ENCODE assay signal across 19 cellular contexts in the genomic region with DNA sequence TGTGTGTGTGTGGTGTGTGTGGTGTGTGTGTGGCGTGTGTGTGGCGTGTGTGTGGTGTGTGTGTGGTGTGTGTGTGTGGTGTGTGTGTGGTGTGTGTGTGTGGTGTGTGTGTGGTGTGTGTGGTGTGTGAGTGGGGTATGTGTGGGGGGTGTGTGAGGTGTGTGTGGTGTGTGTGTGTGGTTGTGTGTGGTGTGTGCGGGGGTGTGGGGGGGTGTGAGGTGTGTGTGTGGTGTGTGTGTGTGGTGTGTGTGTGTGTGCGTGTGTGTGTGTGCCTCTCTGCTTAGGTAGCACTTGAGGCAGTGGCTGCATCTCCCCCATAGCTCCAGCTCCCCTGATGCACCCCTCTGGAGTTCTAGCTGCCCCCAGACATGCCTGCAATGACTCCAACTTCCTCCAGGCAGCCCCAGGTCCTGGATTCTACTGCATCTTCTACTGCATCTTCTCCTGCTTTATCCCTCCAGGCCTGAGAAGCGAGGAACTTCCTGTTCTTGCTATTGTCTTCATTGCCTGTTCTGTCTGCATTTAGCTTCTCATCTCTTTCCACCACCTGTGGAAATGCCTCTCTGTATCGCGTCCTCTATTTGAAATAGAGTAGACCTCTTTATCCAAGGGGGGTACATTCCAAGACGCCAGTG. TPM values are rescaled to one million over a fixed set of nuclear protein-coding genes. Genes with fewer than 3 reads are reported as not detected.
DNase-seq lines count a peak whose midpoint lies in the region; ATAC-seq, FAIRE-seq and TF ChIP-seq lines count a peak whose summit lies in the region.
"Had no signal": no experiment of that assay in that cellular context is flagged by ENCODE, and none has a peak within 500 bp of the region (broad histone marks: within the 10 kb centered on the region; RNA-seq: fewer than 3 reads in every experiment).

No MANE protein-coding gene starts in this region.

- no peak overlapping the region for H3K9ac ChIP-seq in endothelial cell of umbilical vein (replicated peaks; ENCODE audit: extremely low read depth, insufficient read depth, low read length)

- H3K4me3 ChIP-seq in breast epithelium (no peak overlapping the region), endothelial cell of umbilical vein (replicated peaks in 1 of 3; ENCODE audit: insufficient read depth in 1 of 3, low read depth in 1 of 3, low read length in 3 of 3) (no peak overlapping the region), H7 (ENCODE audit: insufficient read depth, low read depth, low read length) (no peak overlapping the region)
- H3K4me3 ChIP-seq: left lung, pancreas, SK-N-MC, skin epidermis, tibial nerve had no signal

- TF ChIP-seq CTCF in MCF 10A (IDR thresholded peaks at IDR 0.05; ENCODE audit: unreplicated experiment) (no peak), breast epithelium (IDR thresholded peaks at IDR 0.05) (no peak), RWPE1 (conservative IDR thresholded peaks at IDR 0.05; ENCODE audit: low read depth) (no peak), endothelial cell of umbilical vein (IDR thresholded peaks at IDR 0.05; ENCODE audit: extremely low read depth in 1 of 2, insufficient read depth in 1 of 2, low read depth in 1 of 2, low read length in 2 of 2) (no peak)

- dilution Hi-C loops in endothelial cell of umbilical vein (cut with MboI; ENCODE audit: extremely low pct_ligation_motif_present, low sequenced_read_pairs): no loop called here

- POLR2A ChIA-PET in MCF 10A (lab: Yijun Ruan, JAX) (interaction anchor here (0.6 to 2.2 kb wide), 4 partner anchors 9 to 337 kb away, joined by 3 to 8 read pairs (median 4); no protein-coding TSS in a partner anchor), RWPE1 (lab: Yijun Ruan, JAX; ENCODE audit: low non-redundant PET) (no interaction called here), endothelial cell of umbilical vein (lab: Charles Lee) (interaction anchor here (1.6 kb wide), 1 partner anchor 36 kb away, joined by 3 read pairs; no protein-coding TSS in a partner anchor)

- H3K36me3 Mint-ChIP-seq in MCF 10A (ENCODE audit: insufficient read depth, unreplicated experiment): peaks cover 4% of the 10 kb centered on the region

- no peak for DNase-seq in MCF 10A (ENCODE audit: unreplicated experiment)
- DNase-seq in breast epithelium (ENCODE audit: low spot score in 2 of 2): no peak
- DNase-seq in RWPE1 (ENCODE audit: low spot score): no peak
- DNase-seq in endothelial cell of umbilical vein (ENCODE audit: low read depth, low spot score): no peak
- DNase-seq in urothelium cell line (ENCODE audit: low spot score): no peak
- DNase-seq in H7: no peak
- no peak for DNase-seq in anterior cingulate cortex (lab: John Stamatoyannopoulos, UW)
- DNase-seq: activated CD4-positive, alpha-beta T cell treated with anti-CD3 and anti-CD28 coated beads, Interleukin-2, amount 50 U/mL, for 48 hours; activated T-cell treated with anti-CD3 and anti-CD28 coated beads, Interleukin-2, amount 50 U/mL, for 4 hours; left lung; NCI-H1436 treated with DMSO at 0.1 percent for 48 hours; NCI-H446; pancreas had no signal

- H3K27me3 Mint-ChIP-seq in MCF 10A (ENCODE audit: insufficient read depth, unreplicated experiment): no peaks in the 10 kb centered on the region

- no peaks in the 10 kb centered on the region for H4K20me1 ChIP-seq in endothelial cell of umbilical vein (replicated peaks; ENCODE audit: control insufficient read depth, extremely low read depth, insufficient read depth, low read length)

- peak overlapping the region; percentile 99 for H3K27ac Mint-ChIP-seq in MCF 10A (ENCODE audit: low read depth, unreplicated experiment)

- CTCF ChIA-PET in MCF 10A (lab: Yijun Ruan, JAX) (interaction anchor here (0.6 to 1.0 kb wide), 3 partner anchors 44 to 268 kb away, joined by 3 to 4 read pairs (median 3); no protein-coding TSS in a partner anchor), RWPE1 (lab: Yijun Ruan, JAX) (interaction anchor here (1.3 kb wide), 1 partner anchor 48 kb away, joined by 4 read pairs; no protein-coding TSS in a partner anchor), endothelial cell of umbilical vein (lab: Charles Lee) (interaction anchor here (1.0 to 3.1 kb wide), 8 partner anchors 10 to 107 kb away, joined by 3 to 19 read pairs (median 6); no protein-coding TSS in a partner anchor)

- H2AFZ ChIP-seq in endothelial cell of umbilical vein (ENCODE audit: low read depth, low read length): peak overlapping the region; percentile 35

- H3K9me3 Mint-ChIP-seq in MCF 10A (ENCODE audit: unreplicated experiment): no peaks in the 10 kb centered on the region
- H3K9me3 Mint-ChIP-seq: activated T-cell treated with anti-CD3 and anti-CD28 coated beads, Interleukin-2, amount 50 U/mL, for 4 hours had no signal

- H3K27ac ChIP-seq in breast epithelium: no peak overlapping the region
- H3K27ac ChIP-seq in RWPE1: peak overlapping the region; percentile 65
- H3K27ac ChIP-seq in endothelial cell of umbilical vein (ENCODE audit: insufficient read depth, low read depth, low read length): peak overlapping the region; percentile 59
- H3K27ac ChIP-seq: foreskin keratinocyte, HL-60, pancreas, SK-N-MC, tibial nerve had no signal

- no peaks in the 10 kb centered on the region for H3K79me2 ChIP-seq in endothelial cell of umbilical vein (ENCODE audit: control insufficient read depth, insufficient read depth, low read length)

- no peak overlapping the region for H3K4me3 Mint-ChIP-seq in MCF 10A (ENCODE audit: unreplicated experiment)
- H3K4me3 Mint-ChIP-seq: activated T-cell treated with anti-CD3 and anti-CD28 coated beads, Interleukin-2, amount 50 U/mL, for 4 hours had no signal

- ATAC-seq in GM21717 (IDR thresholded peaks at IDR 0.05; ENCODE audit: unreplicated experiment): no peak
- ATAC-seq: activated T-cell treated with anti-CD3 and anti-CD28 coated beads, Interleukin-2, amount 50 U/mL, for 4 hours; pancreas had no signal

- H3K27me3 ChIP-seq in breast epithelium: no peaks in the 10 kb centered on the region
- no peaks in the 10 kb centered on the region for H3K27me3 ChIP-seq in endothelial cell of umbilical vein (ENCODE audit: control insufficient read depth in 2 of 2, insufficient read depth in 2 of 2, low read length in 2 of 2)
- H3K27me3 ChIP-seq in H7 (ENCODE audit: control insufficient read depth, insufficient read depth, low read length): no peaks in the 10 kb centered on the region
- H3K27me3 ChIP-seq: foreskin keratinocyte, left lung, pancreas, tibial nerve had no signal

- intact Hi-C loops in MCF 10A (cut with micrococcal nuclease) (loop anchor here (2.0 kb wide), 1 partner anchor 44 kb away; no protein-coding TSS in a partner anchor), breast epithelium (cut with DNase I; ENCODE audit: low total_unique reads) (no loop called here), endothelial cell of umbilical vein (cut with micrococcal nuclease) (no loop called here)

- H3K9me3 ChIP-seq in breast epithelium: no peaks in the 10 kb centered on the region
- H3K9me3 ChIP-seq in endothelial cell of umbilical vein (replicated peaks; ENCODE audit: control insufficient read depth, insufficient read depth, low read length): no peaks in the 10 kb centered on the region
- H3K9me3 ChIP-seq: left lung, pancreas, tibial nerve had no signal

- no peak overlapping the region for H3K4me2 ChIP-seq in endothelial cell of umbilical vein (ENCODE audit: insufficient read depth, low read length)

- BruUV-seq in MCF 10A (replicated peaks; lab: Mats Ljungman, UMichigan): TSS peak; percentile 99
- TSS peak; percentile 89 for BruUV-seq in endothelial cell of umbilical vein (replicated peaks; lab: Mats Ljungman, UMichigan)

- TF ChIP-seq POLR2A in breast epithelium (IDR thresholded peaks at IDR 0.05) (no peak), endothelial cell of umbilical vein (IDR thresholded peaks at IDR 0.05; ENCODE audit: low read depth, low read length) (no peak)

- no peaks in the 10 kb centered on the region for H3K9me1 ChIP-seq in endothelial cell of umbilical vein (replicated peaks; ENCODE audit: control insufficient read depth, extremely low read depth, insufficient read depth, low read length)

- FAIRE-seq in endothelial cell of umbilical vein (lab: Jason Lieb, UNC) (peak; percentile 4), urothelium cell line (lab: Jason Lieb, UNC) (peak; percentile 100)
- FAIRE-seq: pancreas had no signal

- no peaks in the 10 kb centered on the region for H3K4me1 ChIP-seq in breast epithelium
- H3K4me1 ChIP-seq in endothelial cell of umbilical vein (ENCODE audit: control insufficient read depth, extremely low read depth, insufficient read depth, low read length): peaks cover 15% of the 10 kb centered on the region
- H3K4me1 ChIP-seq: left lung, pancreas had no signal

- H3K4me1 Mint-ChIP-seq in MCF 10A (ENCODE audit: insufficient read depth, unreplicated experiment): peaks cover 36% of the 10 kb centered on the region

- H3K36me3 ChIP-seq in breast epithelium: no peaks in the 10 kb centered on the region
- no peaks in the 10 kb centered on the region for H3K36me3 ChIP-seq in endothelial cell of umbilical vein (ENCODE audit: control insufficient read depth in 2 of 2, extremely low read depth in 1 of 2, insufficient read depth in 2 of 2, low read length in 2 of 2)
- H3K36me3 ChIP-seq in H7 (replicated peaks; ENCODE audit: control insufficient read depth, insufficient read depth, low read length): no peaks in the 10 kb centered on the region
- H3K36me3 ChIP-seq: left lung, pancreas, tibial nerve had no signal

RNA-seq across cellular contexts. Expression of a gene that starts 22.2 kb away (rescaled TPM):
- total RNA-seq in MCF 10A (2022): 27.1 and 28.5 TPM in 2 replicates
- total RNA-seq in breast epithelium: 100 to 1,000 TPM in 2 of 3 donors, 10 to 100 TPM in 1; 15.5 to 242 (median 223) TPM
- not detected in 2 replicates for total RNA-seq in endothelial cell of umbilical vein
- polyA plus RNA-seq in endothelial cell of umbilical vein: not detected in 2 replicates
- polyA plus RNA-seq in endothelial cell of umbilical vein (2011; cell fraction: cytosol; rRNA removed): not detected in 2 replicates
- 0.20 TPM in 1 of 2 replicates, not detected in the other for polyA plus RNA-seq in endothelial cell of umbilical vein (2011; cell fraction: nucleus; rRNA removed)
- not detected in 2 replicates for polyA plus RNA-seq in endothelial cell of umbilical vein (2012)
- polyA minus RNA-seq in endothelial cell of umbilical vein: not detected in 2 replicates
- not detected for polyA minus RNA-seq in endothelial cell of umbilical vein (2011; cell fraction: cytosol; rRNA and poly(A)+ RNA removed)
- not detected in 2 replicates for polyA minus RNA-seq in endothelial cell of umbilical vein (2011; cell fraction: nucleus; rRNA and poly(A)+ RNA removed)
- 1.1 and 6.1 TPM in 2 replicates for total RNA-seq in H7 (2014; rRNA removed; shearing (Covaris generic))

RNA-seq across cellular contexts. Expression of a gene that starts 50.9 kb away (rescaled TPM):
- total RNA-seq in MCF 10A (2022): 0.19 and 0.61 TPM in 2 replicates
- total RNA-seq in breast epithelium: 100 to 1,000 TPM; 116 to 907 (median 320) TPM
- not detected in 2 replicates for total RNA-seq in endothelial cell of umbilical vein
- polyA plus RNA-seq in endothelial cell of umbilical vein: 0.03 TPM in 1 of 2 replicates, not detected in the other
- not detected in 2 replicates for polyA plus RNA-seq in endothelial cell of umbilical vein (2011; cell fraction: cytosol; rRNA removed)
- 0.04 and 0.10 TPM in 2 replicates for polyA plus RNA-seq in endothelial cell of umbilical vein (2011; cell fraction: nucleus; rRNA removed)
- polyA plus RNA-seq in endothelial cell of umbilical vein (2012): not detected in 2 replicates
- polyA minus RNA-seq in endothelial cell of umbilical vein: not detected in 2 replicates
- polyA minus RNA-seq in endothelial cell of umbilical vein (2011; cell fraction: cytosol; rRNA and poly(A)+ RNA removed): not detected
- polyA minus RNA-seq in endothelial cell of umbilical vein (2011; cell fraction: nucleus; rRNA and poly(A)+ RNA removed): not detected in 2 replicates
- total RNA-seq in H7 (2014; rRNA removed; shearing (Covaris generic)): 5.1 and 7.0 TPM in 2 replicates
- total RNA-seq: foreskin keratinocyte had no signal
- polyA plus RNA-seq: foreskin keratinocyte had no signal

Comparison
In these comparisons a context has a peak if more than half of its experiments do, and no peak if none do; other contexts are left out.
1. RNA of a gene that starts 50.9 kb away (total RNA-seq): 116 to 907 TPM in breast epithelium; 5.1 to 7.0 TPM in H7, 0.19 to 0.61 TPM in MCF 10A and not detected in endothelial cell of umbilical vein; every median in the first group is over 10 times any median in the second.
2. H3K27ac ChIP-seq: peak in RWPE1 (single experiment) and endothelial cell of umbilical vein (single experiment); none in breast epithelium (0 of 2).